ENCODE assay signal across 8 cellular contexts in genomic region chr2:42492691-42493467, GRCh38. TPM values are rescaled to one million over a fixed set of nuclear protein-coding genes. Genes with fewer than 3 reads are reported as not detected.
DNase-seq lines count a peak whose midpoint lies in the region; ATAC-seq and TF ChIP-seq lines count a peak whose summit lies in the region.

No MANE protein-coding gene starts in this region.

- peak; percentile 56 for ATAC-seq in activated CD4-positive, alpha-beta T cell treated with anti-CD3 and anti-CD28 coated beads for 36 hours
- ATAC-seq in effector memory CD8-positive, alpha-beta T cell (replicated peaks): peak; percentile 12
- ATAC-seq in HG03571 (IDR thresholded peaks at IDR 0.05; ENCODE audit: unreplicated experiment) (no peak), HG03139 (IDR thresholded peaks at IDR 0.05; ENCODE audit: unreplicated experiment) (no peak)

- H3K9me3 ChIP-seq in prostate gland: no peaks in the 10 kb centered on the region

- peak overlapping the region; percentile 61 for H3K4me3 Mint-ChIP-seq in activated CD4-positive, alpha-beta T cell treated with anti-CD3 and anti-CD28 coated beads for 36 hours
- H3K4me3 Mint-ChIP-seq in effector memory CD8-positive, alpha-beta T cell: peak overlapping the region; percentile 38 to 40

- no peak overlapping the region for H3K27ac Mint-ChIP-seq in activated CD4-positive, alpha-beta T cell treated with anti-CD3 and anti-CD28 coated beads for 36 hours
- H3K27ac Mint-ChIP-seq in effector memory CD8-positive, alpha-beta T cell: no peak overlapping the region

- peaks cover 17% of the 10 kb centered on the region for H3K4me1 Mint-ChIP-seq in activated CD4-positive, alpha-beta T cell treated with anti-CD3 and anti-CD28 coated beads for 36 hours
- H3K4me1 Mint-ChIP-seq in effector memory CD8-positive, alpha-beta T cell (ENCODE audit: low read depth in 2 of 2): peaks cover 4% of the 10 kb centered on the region in 2 donors

- no peaks in the 10 kb centered on the region for H3K4me1 ChIP-seq in prostate gland (replicated peaks)

- CTCF ChIA-PET in activated CD4-positive, alpha-beta T cell treated with anti-CD3 and anti-CD28 coated beads for 36 hours (lab: Charles Lee): interaction anchor here (0.5 to 0.7 kb wide), 2 partner anchors 65 to 281 kb away, joined by 3 read pairs; no protein-coding TSS in a partner anchor

- no peak for TF ChIP-seq POLR2A in prostate gland (IDR thresholded peaks at IDR 0.05)

- H3K36me3 ChIP-seq in prostate gland: no peaks in the 10 kb centered on the region

- H3K27me3 Mint-ChIP-seq in activated CD4-positive, alpha-beta T cell treated with anti-CD3 and anti-CD28 coated beads for 36 hours: peaks cover 8% of the 10 kb centered on the region
- peaks cover 11 to 18% of the 10 kb centered on the region in 2 donors for H3K27me3 Mint-ChIP-seq in effector memory CD8-positive, alpha-beta T cell

- no peak overlapping the region for H3K27ac ChIP-seq in prostate gland

- WGBS in prostate gland: 21% methylated on average over 72 of the region's 111 CpGs

- H3K27me3 ChIP-seq in prostate gland (replicated peaks; ENCODE audit: insufficient read depth): no peaks in the 10 kb centered on the region

- DNase-seq in DMS 273 (lab: John Stamatoyannopoulos, UW; ENCODE audit: unreplicated experiment) (peak; percentile 87), DMS 273 treated with DMSO at 0.1 percent for 48 hours (lab: John Stamatoyannopoulos, UW) (no peak), prostate gland (ENCODE audit: low spot score) (no peak), NK-92 (lab: John Stamatoyannopoulos, UW; ENCODE audit: unreplicated experiment) (no peak)
- peak; percentile 73 for DNase-seq in activated CD4-positive, alpha-beta T cell treated with anti-CD3 and anti-CD28 coated beads for 36 hours
- peak in 1 of 3 experiments; percentile 5 for DNase-seq in effector memory CD8-positive, alpha-beta T cell

- intact Hi-C loops in activated CD4-positive, alpha-beta T cell treated with anti-CD3 and anti-CD28 coated beads for 36 hours (cut with DNase I, micrococcal nuclease): loop anchor here in 1 of 2 experiments (5.0 to 10.0 kb wide), 2 partner anchors 386 to 732 kb away; partner anchors contain the start of gene ZFP36L2
- intact Hi-C loops in prostate gland (cut with DNase I): loop anchor here (10.0 kb wide), 1 partner anchor 302 kb away; the partner anchor contains the start of gene HAAO

- peak overlapping the region; percentile 53 to 54 for H3K4me3 ChIP-seq in prostate gland

- H3K9me3 Mint-ChIP-seq in activated CD4-positive, alpha-beta T cell treated with anti-CD3 and anti-CD28 coated beads for 36 hours (ENCODE audit: low read depth): no peaks in the 10 kb centered on the region
- no peaks in the 10 kb centered on the region for H3K9me3 Mint-ChIP-seq in effector memory CD8-positive, alpha-beta T cell

- POLR2A ChIA-PET in activated CD4-positive, alpha-beta T cell treated with anti-CD3 and anti-CD28 coated beads for 36 hours (lab: Charles Lee): no interaction called here

- H3K36me3 Mint-ChIP-seq in activated CD4-positive, alpha-beta T cell treated with anti-CD3 and anti-CD28 coated beads for 36 hours (ENCODE audit: low read depth): no peaks in the 10 kb centered on the region
- H3K36me3 Mint-ChIP-seq in effector memory CD8-positive, alpha-beta T cell (ENCODE audit: insufficient read depth): peaks cover 4% of the 10 kb centered on the region

- no peak for TF ChIP-seq CTCF in prostate gland (IDR thresholded peaks at IDR 0.05)

RNA-seq across cellular contexts. Expression of gene KCNG3, which starts 0.9 kb away (rescaled TPM):
- under 1 TPM; 0.30 to 0.35 TPM for total RNA-seq in activated CD4-positive, alpha-beta T cell treated with anti-CD3 and anti-CD28 coated beads for 36 hours
- total RNA-seq in prostate gland: 1 to 10 TPM in 1 of 2 donors, under 1 TPM in 1; 0.27 to 4.1 TPM

Comparison
In these comparisons a context has a peak if more than half of its experiments do, and no peak if none do; other contexts are left out.
1. DNase-seq: peak in DMS 273 (single experiment) and activated CD4-positive, alpha-beta T cell treated with anti-CD3 and anti-CD28 coated beads for 36 hours (single experiment); none in DMS 273 treated with DMSO at 0.1 percent for 48 hours (single experiment), prostate gland (single experiment) and NK-92 (single experiment).
2. ATAC-seq: peak in activated CD4-positive, alpha-beta T cell treated with anti-CD3 and anti-CD28 coated beads for 36 hours (single experiment) and effector memory CD8-positive, alpha-beta T cell (single experiment); none in HG03571 (single experiment) and HG03139 (single experiment).